ENCODE assay signal across 8 cellular contexts in genomic region chr14:77094672-77095284, GRCh38. TPM values are rescaled to one million over a fixed set of nuclear protein-coding genes. Genes with fewer than 3 reads are reported as not detected.
A peak's percentile ranks its signal among the peaks of the same experiment; 100 is the strongest.
DNase-seq lines count a peak whose midpoint lies in the region; ATAC-seq and TF ChIP-seq lines count a peak whose summit lies in the region.

No MANE protein-coding gene starts in this region.

- no peak overlapping the region for H3K4me3 ChIP-seq in gastrocnemius medialis

- DNase-seq in GM04504 (ENCODE audit: low read depth): peak; percentile 40
- peak; percentile 63 for DNase-seq in NCI-H128 (lab: John Stamatoyannopoulos, UW; ENCODE audit: unreplicated experiment)
- peak; percentile 65 for DNase-seq in T follicular helper cell (ENCODE audit: low read depth)
- DNase-seq in amniotic epithelial cell (ENCODE audit: low read depth): peak; percentile 76
- peak; percentile 81 for DNase-seq in left ventricle myocardium superior
- DNase-seq in gastrocnemius medialis: peak in 1 of 2 donors; percentile 72

- no peak for ATAC-seq in left ventricle myocardium superior
- no peak for ATAC-seq in gastrocnemius medialis
- no peak for ATAC-seq in GM21825 (IDR thresholded peaks at IDR 0.05; ENCODE audit: unreplicated experiment)
- no peak for ATAC-seq in HG02610 (IDR thresholded peaks at IDR 0.05; ENCODE audit: unreplicated experiment)

- TF ChIP-seq CTCF in gastrocnemius medialis (IDR thresholded peaks at IDR 0.05 in 4 of 5, conservative IDR thresholded peaks at IDR 0.05 in 1 of 5): peak; percentile 64 to 83 (median 78)

- H3K27me3 ChIP-seq in gastrocnemius medialis: no peaks in the 10 kb centered on the region

- peaks cover 0 to 8% (median 0%) of the 10 kb centered on the region in 3 donors for H3K9me3 ChIP-seq in gastrocnemius medialis

- H3K36me3 ChIP-seq in gastrocnemius medialis: no peaks in the 10 kb centered on the region

- TF ChIP-seq POLR2A in gastrocnemius medialis (IDR thresholded peaks at IDR 0.05): no peak

- in situ Hi-C loops in gastrocnemius medialis (cut with MboI; ENCODE audit: low sequenced_read_pairs in 4 of 4): loop anchor here in 1 of 4 donors (25.0 kb wide), 1 partner anchor 382 kb away; no protein-coding TSS in a partner anchor

- peaks cover 24 to 28% of the 10 kb centered on the region in 2 donors for H3K4me1 ChIP-seq in gastrocnemius medialis

- intact Hi-C loops in left ventricle myocardium superior (cut with micrococcal nuclease) (no loop called here), gastrocnemius medialis (cut with DNase I; ENCODE audit: low total_unique reads) (loop anchor here (1.0 to 5.0 kb wide), 4 partner anchors 24 to 218 kb away; no protein-coding TSS in a partner anchor)

- H3K27ac ChIP-seq in gastrocnemius medialis: peak overlapping the region; percentile 93 to 99 (median 98)

RNA-seq across cellular contexts. Expression of gene CIPC, which starts 3.3 kb away (rescaled TPM):
- total RNA-seq in left ventricle myocardium superior: 89.7 TPM
- 100 to 1,000 TPM; 114 to 178 (median 120) TPM for total RNA-seq in gastrocnemius medialis

RNA-seq across cellular contexts. Expression of gene ZDHHC22, which starts 46.8 kb away (rescaled TPM):
- not detected for total RNA-seq in left ventricle myocardium superior
- total RNA-seq in gastrocnemius medialis: not detected
